19 cellular contexts compared by ENCODE assay signal in the genomic region with DNA sequence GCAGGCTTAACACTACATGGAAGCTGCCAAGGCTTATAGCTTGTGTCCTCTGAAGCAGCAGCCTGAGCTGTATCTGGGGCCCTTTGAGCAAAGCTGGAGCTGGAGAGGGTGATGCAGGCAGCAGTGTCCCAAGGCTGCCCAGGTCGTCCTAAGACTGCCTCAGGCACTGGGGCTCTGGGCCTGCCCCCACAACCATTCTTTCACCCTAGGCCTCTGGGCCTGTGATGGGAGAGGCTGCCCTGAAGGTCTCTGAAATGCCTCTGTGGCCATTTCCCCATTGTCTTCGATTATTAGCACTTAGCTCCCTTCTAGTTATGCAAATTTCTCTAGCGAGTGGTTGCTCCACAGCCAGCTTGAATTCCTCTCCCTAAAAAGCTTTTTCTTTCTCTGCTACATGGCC.
DNase-seq lines count a peak whose midpoint lies in the region; ATAC-seq and TF ChIP-seq lines count a peak whose summit lies in the region.
"Had no signal": no experiment of that assay in that cellular context is flagged by ENCODE, and none has a peak within 500 bp of the region (broad histone marks: within the 10 kb centered on the region; RNA-seq: fewer than 3 reads in every experiment).

No MANE protein-coding gene starts in this region.

- no peak overlapping the region for H3K4me2 ChIP-seq in OCI-LY7 (ENCODE audit: low read length)
- H3K4me2 ChIP-seq: BLaER1 treated with 17β-estradiol and CSF1 and Interleukin-3, amounts not matched to agents 10 nM and 100 nM had no signal

- no TSS peak for BruUV-seq in OCI-LY7 (replicated peaks; lab: Mats Ljungman, UMichigan)

- H3K27ac ChIP-seq in colonic mucosa (no peak overlapping the region), OCI-LY7 (ENCODE audit: low read depth, low read length, poor library complexity, severe bottlenecking) (no peak overlapping the region)
- H3K27ac ChIP-seq: 22Rv1; BLaER1 treated with 17β-estradiol and CSF1 and Interleukin-3, amounts not matched to agents 10 nM and 100 nM had no signal

- H3K9me3 ChIP-seq in colonic mucosa (no peaks in the 10 kb centered on the region), OCI-LY7 (ENCODE audit: low read length) (no peaks in the 10 kb centered on the region)
- H3K9me3 ChIP-seq: BE2C had no signal

- no peaks in the 10 kb centered on the region for H3K27me3 ChIP-seq in colonic mucosa
- H3K27me3 ChIP-seq: BE2C; BLaER1 treated with 17β-estradiol and CSF1 and Interleukin-3, amounts not matched to agents 10 nM and 100 nM had no signal

- intact Hi-C loops in activated naive CD4-positive, alpha-beta T cell treated with anti-CD3 and anti-CD28 coated beads for 36 hours (cut with micrococcal nuclease), result no loop called here
- intact Hi-C loops in colonic mucosa (cut with DNase I), result no loop called here
- intact Hi-C loops in OCI-LY7 (cut with micrococcal nuclease; ENCODE audit: unreplicated experiment), result no loop called here

- H3K9me3 Mint-ChIP-seq in activated naive CD4-positive, alpha-beta T cell treated with anti-CD3 and anti-CD28 coated beads, Interleukin-2, amount 50 U/mL, for 24 hours, result peaks cover 5% of the 10 kb centered on the region
- H3K9me3 Mint-ChIP-seq in activated naive CD4-positive, alpha-beta T cell treated with anti-CD3 and anti-CD28 coated beads for 36 hours, result peaks cover 10% of the 10 kb centered on the region
- H3K9me3 Mint-ChIP-seq in stimulated activated effector memory CD8-positive, alpha-beta T cell treated with anti-CD3 and anti-CD28 coated beads, Interleukin-12 subunit alpha, Interleukin-12 subunit beta, amount 100 ng/mL, for 72 hours, result peaks cover 3% of the 10 kb centered on the region
- H3K9me3 Mint-ChIP-seq: CD4-positive, alpha-beta T cell had no signal

- no peak overlapping the region for H2AFZ ChIP-seq in OCI-LY7 (ENCODE audit: low read length)

- TF ChIP-seq CTCF in colonic mucosa (IDR thresholded peaks at IDR 0.05) (no peak), OCI-LY7 (conservative IDR thresholded peaks at IDR 0.05; ENCODE audit: low read length) (no peak)

- no peaks in the 10 kb centered on the region for H3K9me2 ChIP-seq in OCI-LY7 (ENCODE audit: insufficient read depth, low read length)

- H3K4me3 ChIP-seq in colonic mucosa, result no peak overlapping the region
- H3K4me3 ChIP-seq in OCI-LY7 (ENCODE audit: low read depth, low read length, poor library complexity, severe bottlenecking), result no peak overlapping the region
- H3K4me3 ChIP-seq: BLaER1 treated with 17β-estradiol and CSF1 and Interleukin-3, amounts not matched to agents 10 nM and 100 nM; HAP-1 had no signal

- H4K20me1 ChIP-seq in OCI-LY7 (ENCODE audit: insufficient read depth, low read length), result no peaks in the 10 kb centered on the region
- H4K20me1 ChIP-seq: BLaER1 treated with 17β-estradiol and CSF1 and Interleukin-3, amounts not matched to agents 10 nM and 100 nM had no signal

- no peak overlapping the region for H3K9ac ChIP-seq in colonic mucosa (ENCODE audit: low read depth in 2 of 2, low read length in 2 of 2)
- H3K9ac ChIP-seq: BLaER1 treated with 17β-estradiol and CSF1 and Interleukin-3, amounts not matched to agents 10 nM and 100 nM had no signal

- POLR2A ChIA-PET in OCI-LY7 (lab: Charles Lee), result no interaction called here

- no peak overlapping the region for H3K4me3 Mint-ChIP-seq in activated naive CD4-positive, alpha-beta T cell treated with anti-CD3 and anti-CD28 coated beads, Interleukin-2, amount 50 U/mL, for 24 hours
- H3K4me3 Mint-ChIP-seq in activated naive CD4-positive, alpha-beta T cell treated with anti-CD3 and anti-CD28 coated beads for 36 hours, result no peak overlapping the region
- no peak overlapping the region for H3K4me3 Mint-ChIP-seq in stimulated activated effector memory CD8-positive, alpha-beta T cell treated with anti-CD3 and anti-CD28 coated beads, Interleukin-12 subunit alpha, Interleukin-12 subunit beta, amount 100 ng/mL, for 72 hours
- H3K4me3 Mint-ChIP-seq: CD14-positive monocyte; CD4-positive, alpha-beta T cell; CD8-positive, alpha-beta memory T cell had no signal

- H3K4me1 Mint-ChIP-seq in activated naive CD4-positive, alpha-beta T cell treated with anti-CD3 and anti-CD28 coated beads, Interleukin-2, amount 50 U/mL, for 24 hours, result no peaks in the 10 kb centered on the region
- H3K4me1 Mint-ChIP-seq in activated naive CD4-positive, alpha-beta T cell treated with anti-CD3 and anti-CD28 coated beads for 36 hours (ENCODE audit: low read depth), result peaks cover 4% of the 10 kb centered on the region
- H3K4me1 Mint-ChIP-seq in stimulated activated effector memory CD8-positive, alpha-beta T cell treated with anti-CD3 and anti-CD28 coated beads, Interleukin-12 subunit alpha, Interleukin-12 subunit beta, amount 100 ng/mL, for 72 hours, result no peaks in the 10 kb centered on the region
- H3K4me1 Mint-ChIP-seq: CD8-positive, alpha-beta memory T cell had no signal

- H3K36me3 Mint-ChIP-seq in activated naive CD4-positive, alpha-beta T cell treated with anti-CD3 and anti-CD28 coated beads, Interleukin-2, amount 50 U/mL, for 24 hours, result no peaks in the 10 kb centered on the region
- peaks cover 2% of the 10 kb centered on the region for H3K36me3 Mint-ChIP-seq in activated naive CD4-positive, alpha-beta T cell treated with anti-CD3 and anti-CD28 coated beads for 36 hours (ENCODE audit: low read depth)
- H3K36me3 Mint-ChIP-seq in stimulated activated effector memory CD8-positive, alpha-beta T cell treated with anti-CD3 and anti-CD28 coated beads, Interleukin-12 subunit alpha, Interleukin-12 subunit beta, amount 100 ng/mL, for 72 hours, result no peaks in the 10 kb centered on the region
- H3K36me3 Mint-ChIP-seq: CD14-positive monocyte had no signal

- H3K36me3 ChIP-seq in colonic mucosa, result no peaks in the 10 kb centered on the region
- H3K36me3 ChIP-seq in OCI-LY7 (ENCODE audit: insufficient read depth, low read length), result no peaks in the 10 kb centered on the region
- H3K36me3 ChIP-seq: BE2C; BLaER1 treated with 17β-estradiol and CSF1 and Interleukin-3, amounts not matched to agents 10 nM and 100 nM; HAP-1 had no signal

- H3K27me3 Mint-ChIP-seq in activated naive CD4-positive, alpha-beta T cell treated with anti-CD3 and anti-CD28 coated beads, Interleukin-2, amount 50 U/mL, for 24 hours, result peaks cover 4% of the 10 kb centered on the region
- H3K27me3 Mint-ChIP-seq in activated naive CD4-positive, alpha-beta T cell treated with anti-CD3 and anti-CD28 coated beads for 36 hours (ENCODE audit: low read depth), result peaks cover 7% of the 10 kb centered on the region

- ATAC-seq in stimulated activated effector memory CD8-positive, alpha-beta T cell treated with anti-CD3 and anti-CD28 coated beads, Interleukin-12 subunit alpha, Interleukin-12 subunit beta, amount 100 ng/mL, for 72 hours, result no peak

- H3K79me2 ChIP-seq in OCI-LY7 (ENCODE audit: insufficient read depth, low read depth, low read length), result no peaks in the 10 kb centered on the region

- peaks cover 7% of the 10 kb centered on the region for H3K4me1 ChIP-seq in colonic mucosa
- H3K4me1 ChIP-seq in OCI-LY7 (ENCODE audit: insufficient read depth, low read length, poor library complexity, severe bottlenecking), result no peaks in the 10 kb centered on the region
- H3K4me1 ChIP-seq: HAP-1 had no signal

- CTCF ChIA-PET in activated naive CD4-positive, alpha-beta T cell treated with anti-CD3 and anti-CD28 coated beads for 36 hours (lab: Charles Lee), result no interaction called here
- CTCF ChIA-PET in OCI-LY7 (lab: Charles Lee; ENCODE audit: unreplicated experiment), result no interaction called here

- H3K27ac Mint-ChIP-seq in activated naive CD4-positive, alpha-beta T cell treated with anti-CD3 and anti-CD28 coated beads, Interleukin-2, amount 50 U/mL, for 24 hours, result peak overlapping the region; percentile 46
- no peak overlapping the region for H3K27ac Mint-ChIP-seq in activated naive CD4-positive, alpha-beta T cell treated with anti-CD3 and anti-CD28 coated beads for 36 hours
- H3K27ac Mint-ChIP-seq in stimulated activated effector memory CD8-positive, alpha-beta T cell treated with anti-CD3 and anti-CD28 coated beads, Interleukin-12 subunit alpha, Interleukin-12 subunit beta, amount 100 ng/mL, for 72 hours, result peak overlapping the region; percentile 24
- H3K27ac Mint-ChIP-seq: CD14-positive monocyte; CD4-positive, alpha-beta T cell; CD8-positive, alpha-beta memory T cell had no signal

- DNase-seq in activated naive CD4-positive, alpha-beta T cell treated with anti-CD3 and anti-CD28 coated beads for 36 hours, result no peak
- peak; percentile 11 for DNase-seq in colonic mucosa
- no peak for DNase-seq in stimulated activated effector memory CD8-positive, alpha-beta T cell treated with anti-CD3 and anti-CD28 coated beads, Interleukin-12 subunit alpha, Interleukin-12 subunit beta, amount 100 ng/mL, for 72 hours (ENCODE audit: low spot score in 2 of 2)
- DNase-seq in OCI-LY7 (ENCODE audit: low spot score), result no peak
- no peak for DNase-seq in glomerular visceral epithelial cell (ENCODE audit: extremely low spot score)
- DNase-seq: ACHN; AML-193; BE2C; Calu3; CD4-positive, alpha-beta T cell; CD8-positive, alpha-beta memory T cell; DMS53; DMS79 treated with DMSO at 0.1 percent for 48 hours; GOT3 had no signal
